ENCODE assay signal across 8 cellular contexts in the genomic region with DNA sequence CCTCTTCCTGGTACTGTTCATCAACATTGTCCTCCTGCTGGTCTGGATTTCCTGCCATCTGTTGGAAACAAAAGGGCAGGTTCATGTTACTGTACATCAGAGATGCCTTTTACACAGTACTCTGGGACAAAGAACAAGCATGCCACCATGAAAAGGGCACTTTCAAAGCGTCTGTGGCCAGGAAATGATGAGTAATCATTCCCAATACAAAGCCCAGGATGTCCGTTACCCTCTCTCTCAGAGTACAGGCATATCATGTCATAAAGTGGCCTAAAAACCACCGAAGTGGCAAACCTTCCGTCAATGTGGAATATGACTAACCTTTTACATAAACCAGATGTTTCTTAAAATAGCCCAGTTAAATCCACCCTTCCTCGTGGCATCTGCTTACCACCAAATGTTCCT.
DNase-seq lines count a peak whose midpoint lies in the region; ATAC-seq and TF ChIP-seq lines count a peak whose summit lies in the region.

No MANE protein-coding gene starts in this region.

- H3K27ac ChIP-seq in AG04450 (ENCODE audit: low read depth, low read length) = peak overlapping the region; percentile 77
- peak overlapping the region; percentile 96 for H3K27ac ChIP-seq in GM23248
- H3K27ac ChIP-seq in brain microvascular endothelial cell = peak overlapping the region; percentile 56

- H3K79me2 ChIP-seq in GM23248 (ENCODE audit: insufficient read depth) = peaks cover 8% of the 10 kb centered on the region

- in situ Hi-C loops in GM23248 (cut with MboI) = no loop called here
- in situ Hi-C loops in brain microvascular endothelial cell (cut with HindIII; ENCODE audit: low pct_ligation_motif_present, low sequenced_read_pairs) = no loop called here

- no peak overlapping the region for H3K4me3 ChIP-seq in AG04450 (ENCODE audit: low read depth, low read length)
- peak overlapping the region; percentile 33; the same call in 1 of the 2 replicates for H3K4me3 ChIP-seq in GM23248
- no peak overlapping the region for H3K4me3 ChIP-seq in brain microvascular endothelial cell (ENCODE audit: low read depth, low read length)

- H3K9ac ChIP-seq in GM23248 = peak overlapping the region; percentile 80

- H4K20me1 ChIP-seq in GM23248 (ENCODE audit: insufficient read depth) = no peaks in the 10 kb centered on the region

- CTCF ChIA-PET in AG04450 (lab: Charles Lee) = no interaction called here

- peaks cover 18% of the 10 kb centered on the region for H3K4me1 ChIP-seq in GM23248 (ENCODE audit: insufficient read depth)

- no peak for ATAC-seq in HG02884 (IDR thresholded peaks at IDR 0.05; ENCODE audit: unreplicated experiment)

- H3K9me3 ChIP-seq in AG04450 (ENCODE audit: control insufficient read depth, insufficient read depth, low read length) (no peaks in the 10 kb centered on the region), GM23248 (ENCODE audit: low read depth) (no peaks in the 10 kb centered on the region)

- WGBS in GM23248 (ENCODE audit: low coverage in 1 of 2, low lambda C conversion rate in 2 of 2, missing lambda C conversion rate in 2 of 2), 2 experiments = 0% methylated on average over 5 of the region's 5 CpGs

- H3K9me2 ChIP-seq in GM23248 (ENCODE audit: insufficient read depth) = no peaks in the 10 kb centered on the region

- H3K27me3 ChIP-seq in AG04450 (ENCODE audit: control insufficient read depth, insufficient read depth, low read length) (no peaks in the 10 kb centered on the region), GM23248 (replicated peaks; ENCODE audit: insufficient read depth) (no peaks in the 10 kb centered on the region), brain microvascular endothelial cell (replicated peaks) (no peaks in the 10 kb centered on the region)

- peak overlapping the region; percentile 16; the same call in 1 of the 2 replicates for H2AFZ ChIP-seq in GM23248

- H3K36me3 ChIP-seq in GM23248 (ENCODE audit: low read depth) (peaks cover 59% of the 10 kb centered on the region), brain microvascular endothelial cell (replicated peaks) (peaks cover 20% of the 10 kb centered on the region)

- H3F3A ChIP-seq in GM23248 (ENCODE audit: insufficient read depth) = peaks cover 29% of the 10 kb centered on the region

- H3K4me2 ChIP-seq in GM23248 (ENCODE audit: unreplicated experiment) = peak overlapping the region; percentile 89

- TF ChIP-seq CTCF in AG04450 (IDR thresholded peaks at IDR 0.05; ENCODE audit: low read depth, low read length) = no peak
- TF ChIP-seq CTCF in brain microvascular endothelial cell (IDR thresholded peaks at IDR 0.05; ENCODE audit: low read depth, low read length, missing control alignments) = no peak

- POLR2A ChIA-PET in AG04450 (lab: Yijun Ruan, JAX) = no interaction called here

- DNase-seq in AG04450 (ENCODE audit: low read depth, low spot score) (peak; percentile 66), GM23248 (peak; percentile 91), NCI-H345 (lab: John Stamatoyannopoulos, UW) (peak; percentile 63), brain microvascular endothelial cell (peak; percentile 71), non-pigmented ciliary epithelial cell (ENCODE audit: low read depth) (peak; percentile 88), GM19238 (ENCODE audit: insufficient read length, low spot score) (no peak)
- no peak for DNase-seq in stimulated activated naive CD4-positive, alpha-beta T cell (lab: John Stamatoyannopoulos, UW)

Comparison
In these comparisons a context has a peak if more than half of its experiments do, and no peak if none do; other contexts are left out.
1. DNase-seq: peak in AG04450 (single experiment), GM23248 (single experiment), NCI-H345 (single experiment), brain microvascular endothelial cell (single experiment) and non-pigmented ciliary epithelial cell (single experiment); none in GM19238 (single experiment) and stimulated activated naive CD4-positive, alpha-beta T cell (0 of 6).
2. Peak in every context shown above with its lines, with median percentiles within 50 percentile points of each other: H3K27ac ChIP-seq.